1 cellular context compared by ENCODE assay signal in the genomic region with DNA sequence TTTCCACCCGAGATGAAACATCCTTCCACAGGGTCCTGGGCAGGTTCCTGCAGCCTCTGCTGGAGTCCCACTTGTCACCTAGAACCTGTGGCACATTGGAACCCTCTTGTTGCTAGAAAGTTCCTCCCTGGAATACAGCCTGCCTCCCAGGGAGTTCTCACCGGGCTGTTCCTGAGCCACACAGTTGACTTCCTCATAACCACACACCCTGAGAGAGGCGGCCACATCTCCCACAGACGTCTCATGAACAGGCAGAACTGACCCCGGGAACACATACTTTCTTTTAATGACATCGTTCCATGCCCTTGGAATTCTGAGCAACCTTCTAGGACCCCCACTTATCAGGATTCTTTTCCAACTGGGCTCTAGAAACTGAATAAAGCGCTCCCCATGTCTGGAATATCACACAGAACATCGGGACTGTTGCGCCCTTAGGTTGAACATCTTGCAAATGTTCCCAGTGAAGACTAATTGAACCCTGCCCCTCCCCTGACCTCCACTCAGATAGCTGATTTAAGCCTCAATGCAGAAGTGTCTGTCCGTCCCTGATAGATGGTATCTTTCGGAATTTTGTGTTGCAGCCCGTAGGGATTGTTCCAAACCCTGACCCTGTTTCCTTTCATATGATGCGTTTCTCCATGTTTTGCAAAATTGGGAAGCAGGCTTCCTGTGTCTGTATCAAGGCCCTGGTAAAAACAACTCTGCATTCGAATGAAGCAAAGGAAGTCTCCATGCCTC.
A peak's percentile ranks its signal among the peaks of the same experiment; 100 is the strongest.
TF ChIP-seq lines count a peak whose summit lies in the region.

No MANE protein-coding gene starts in this region.

TF ChIP-seq in K562, 482 proteins besides CTCF, POLR2A, EP300 and RAD21:
- TF ChIP-seq HMG20B (CRISPR knock-in tag; IDR thresholded peaks at IDR 0.05) (no peak), ZNF57 (CRISPR knock-in tag; IDR thresholded peaks at IDR 0.05) (no peak), ZNF140 (CRISPR knock-in tag; IDR thresholded peaks at IDR 0.05) (no peak), TAL1 (IDR thresholded peaks at IDR 0.05) (peak; percentile 16; the same call in 1 of the 2 replicates), CBFA2T3 (IDR thresholded peaks at IDR 0.05) (peak; percentile 35; the same call in 1 of the 2 replicates), EHMT2 (IDR thresholded peaks at IDR 0.05) (no peak), C11orf30 (IDR thresholded peaks at IDR 0.05; ENCODE audit: low read depth) (no peak), TEAD2 (tag; IDR thresholded peaks at IDR 0.05) (no peak), HDAC1 (IDR thresholded peaks at IDR 0.05) (no peak), TCF3 (CRISPR knock-in tag; IDR thresholded peaks at IDR 0.05) (peak; percentile 30; the same call in 1 of the 2 replicates), PPARD (CRISPR knock-in tag; IDR thresholded peaks at IDR 0.05) (no peak), BCL6 (CRISPR knock-in tag; IDR thresholded peaks at IDR 0.05) (no peak), SRSF1 (IDR thresholded peaks at IDR 0.05; ENCODE audit: low read depth, low read length) (no peak), SP1 (CRISPR knock-in tag; IDR thresholded peaks at IDR 0.05) (0 out of 2 replicates have a peak, but pooled peaks have one; percentile 20), ZNF224 (CRISPR knock-in tag; IDR thresholded peaks at IDR 0.05) (no peak), DNMT1 (IDR thresholded peaks at IDR 0.05) (no peak), COPS2 (conservative IDR thresholded peaks at IDR 0.05) (no peak), RCOR1 (IDR thresholded peaks at IDR 0.05; ENCODE audit: borderline replicate concordance in 1 of 2, low read depth in 2 of 2, low read length in 2 of 2) (0 out of 4 replicates have a peak, but pooled peaks of 1 of the 2 experiments have one; percentile 11), PTRF (tag; IDR thresholded peaks at IDR 0.05) (no peak), GATA2 (CRISPR knock-in tag; IDR thresholded peaks at IDR 0.05) (0 out of 2 replicates have a peak, but pooled peaks have one; percentile 17)
- TF ChIP-seq, protein P1, sequence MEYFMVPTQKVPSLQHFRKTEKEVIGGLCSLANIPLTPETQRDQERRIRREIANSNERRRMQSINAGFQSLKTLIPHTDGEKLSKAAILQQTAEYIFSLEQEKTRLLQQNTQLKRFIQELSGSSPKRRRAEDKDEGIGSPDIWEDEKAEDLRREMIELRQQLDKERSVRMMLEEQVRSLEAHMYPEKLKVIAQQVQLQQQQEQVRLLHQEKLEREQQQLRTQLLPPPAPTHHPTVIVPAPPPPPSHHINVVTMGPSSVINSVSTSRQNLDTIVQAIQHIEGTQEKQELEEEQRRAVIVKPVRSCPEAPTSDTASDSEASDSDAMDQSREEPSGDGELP (CRISPR knock-in tag; IDR thresholded peaks at IDR 0.05; ENCODE audit: borderline replicate concordance), result no peak
- TF ChIP-seq, protein P2, sequence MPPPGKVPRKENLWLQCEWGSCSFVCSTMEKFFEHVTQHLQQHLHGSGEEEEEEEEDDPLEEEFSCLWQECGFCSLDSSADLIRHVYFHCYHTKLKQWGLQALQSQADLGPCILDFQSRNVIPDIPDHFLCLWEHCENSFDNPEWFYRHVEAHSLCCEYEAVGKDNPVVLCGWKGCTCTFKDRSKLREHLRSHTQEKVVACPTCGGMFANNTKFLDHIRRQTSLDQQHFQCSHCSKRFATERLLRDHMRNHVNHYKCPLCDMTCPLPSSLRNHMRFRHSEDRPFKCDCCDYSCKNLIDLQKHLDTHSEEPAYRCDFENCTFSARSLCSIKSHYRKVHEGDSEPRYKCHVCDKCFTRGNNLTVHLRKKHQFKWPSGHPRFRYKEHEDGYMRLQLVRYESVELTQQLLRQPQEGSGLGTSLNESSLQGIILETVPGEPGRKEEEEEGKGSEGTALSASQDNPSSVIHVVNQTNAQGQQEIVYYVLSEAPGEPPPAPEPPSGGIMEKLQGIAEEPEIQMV (tag; conservative IDR thresholded peaks at IDR 0.05; ENCODE audit: low read depth), result no peak
- TF ChIP-seq, protein P3, sequence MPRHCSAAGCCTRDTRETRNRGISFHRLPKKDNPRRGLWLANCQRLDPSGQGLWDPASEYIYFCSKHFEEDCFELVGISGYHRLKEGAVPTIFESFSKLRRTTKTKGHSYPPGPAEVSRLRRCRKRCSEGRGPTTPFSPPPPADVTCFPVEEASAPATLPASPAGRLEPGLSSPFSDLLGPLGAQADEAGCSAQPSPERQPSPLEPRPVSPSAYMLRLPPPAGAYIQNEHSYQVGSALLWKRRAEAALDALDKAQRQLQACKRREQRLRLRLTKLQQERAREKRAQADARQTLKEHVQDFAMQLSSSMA (CRISPR knock-in tag; IDR thresholded peaks at IDR 0.05), result no peak
- TF ChIP-seq, protein P4, sequence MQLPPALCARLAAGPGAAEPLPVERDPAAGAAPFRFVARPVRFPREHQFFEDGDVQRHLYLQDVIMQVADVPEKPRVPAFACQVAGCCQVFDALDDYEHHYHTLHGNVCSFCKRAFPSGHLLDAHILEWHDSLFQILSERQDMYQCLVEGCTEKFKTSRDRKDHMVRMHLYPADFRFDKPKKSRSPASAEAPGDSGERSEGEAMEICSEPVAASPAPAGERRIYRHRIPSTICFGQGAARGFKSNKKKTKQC (CRISPR knock-in tag; IDR thresholded peaks at IDR 0.05), result no peak
- TF ChIP-seq, protein P5, sequence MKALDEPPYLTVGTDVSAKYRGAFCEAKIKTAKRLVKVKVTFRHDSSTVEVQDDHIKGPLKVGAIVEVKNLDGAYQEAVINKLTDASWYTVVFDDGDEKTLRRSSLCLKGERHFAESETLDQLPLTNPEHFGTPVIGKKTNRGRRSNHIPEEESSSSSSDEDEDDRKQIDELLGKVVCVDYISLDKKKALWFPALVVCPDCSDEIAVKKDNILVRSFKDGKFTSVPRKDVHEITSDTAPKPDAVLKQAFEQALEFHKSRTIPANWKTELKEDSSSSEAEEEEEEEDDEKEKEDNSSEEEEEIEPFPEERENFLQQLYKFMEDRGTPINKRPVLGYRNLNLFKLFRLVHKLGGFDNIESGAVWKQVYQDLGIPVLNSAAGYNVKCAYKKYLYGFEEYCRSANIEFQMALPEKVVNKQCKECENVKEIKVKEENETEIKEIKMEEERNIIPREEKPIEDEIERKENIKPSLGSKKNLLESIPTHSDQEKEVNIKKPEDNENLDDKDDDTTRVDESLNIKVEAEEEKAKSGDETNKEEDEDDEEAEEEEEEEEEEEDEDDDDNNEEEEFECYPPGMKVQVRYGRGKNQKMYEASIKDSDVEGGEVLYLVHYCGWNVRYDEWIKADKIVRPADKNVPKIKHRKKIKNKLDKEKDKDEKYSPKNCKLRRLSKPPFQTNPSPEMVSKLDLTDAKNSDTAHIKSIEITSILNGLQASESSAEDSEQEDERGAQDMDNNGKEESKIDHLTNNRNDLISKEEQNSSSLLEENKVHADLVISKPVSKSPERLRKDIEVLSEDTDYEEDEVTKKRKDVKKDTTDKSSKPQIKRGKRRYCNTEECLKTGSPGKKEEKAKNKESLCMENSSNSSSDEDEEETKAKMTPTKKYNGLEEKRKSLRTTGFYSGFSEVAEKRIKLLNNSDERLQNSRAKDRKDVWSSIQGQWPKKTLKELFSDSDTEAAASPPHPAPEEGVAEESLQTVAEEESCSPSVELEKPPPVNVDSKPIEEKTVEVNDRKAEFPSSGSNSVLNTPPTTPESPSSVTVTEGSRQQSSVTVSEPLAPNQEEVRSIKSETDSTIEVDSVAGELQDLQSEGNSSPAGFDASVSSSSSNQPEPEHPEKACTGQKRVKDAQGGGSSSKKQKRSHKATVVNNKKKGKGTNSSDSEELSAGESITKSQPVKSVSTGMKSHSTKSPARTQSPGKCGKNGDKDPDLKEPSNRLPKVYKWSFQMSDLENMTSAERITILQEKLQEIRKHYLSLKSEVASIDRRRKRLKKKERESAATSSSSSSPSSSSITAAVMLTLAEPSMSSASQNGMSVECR (CRISPR knock-in tag; IDR thresholded peaks at IDR 0.05), result no peak
